14 cellular contexts compared by ENCODE assay signal in genomic region chr13:26881154-26881553, GRCh38.
DNase-seq lines count a peak whose midpoint lies in the region; ATAC-seq and TF ChIP-seq lines count a peak whose summit lies in the region.
"Had no signal": no experiment of that assay in that cellular context is flagged by ENCODE, and none has a peak within 500 bp of the region (broad histone marks: within the 10 kb centered on the region; RNA-seq: fewer than 3 reads in every experiment).

No MANE protein-coding gene starts in this region.

- DNase-seq in AG10803 (ENCODE audit: low read depth) (peak; percentile 35), LNCaP clone FGC (ENCODE audit: low read depth) (peak; percentile 52), MCF 10A (ENCODE audit: unreplicated experiment) (peak; percentile 54), left kidney (ENCODE audit: low read depth, low spot score) (peak; percentile 18), GDM1 (lab: John Stamatoyannopoulos, UW) (no peak), T-helper 2 cell (no peak)
- DNase-seq: activated CD4-positive, alpha-beta T cell treated with anti-CD3 and anti-CD28 coated beads for 36 hours; Kasumi-1; kidney; stimulated activated CD8-positive, alpha-beta memory T cell treated with anti-CD3 and anti-CD28 coated beads, Interleukin-4, amount 100 ng/mL, for 48 hours had no signal

- no TSS peak for BruUV-seq in MCF 10A (replicated peaks; lab: Mats Ljungman, UMichigan)

- no peak overlapping the region for H3K27ac Mint-ChIP-seq in MCF 10A (ENCODE audit: low read depth, unreplicated experiment)
- H3K27ac Mint-ChIP-seq: activated CD4-positive, alpha-beta T cell treated with anti-CD3 and anti-CD28 coated beads for 36 hours had no signal

- no peak overlapping the region for H3K4me3 Mint-ChIP-seq in MCF 10A (ENCODE audit: unreplicated experiment)
- H3K4me3 Mint-ChIP-seq: activated CD4-positive, alpha-beta T cell treated with anti-CD3 and anti-CD28 coated beads for 36 hours had no signal

- CTCF ChIA-PET in MCF 10A (lab: Yijun Ruan, JAX), result no interaction called here

- H3K27me3 Mint-ChIP-seq in MCF 10A (ENCODE audit: insufficient read depth, unreplicated experiment), result peaks cover 26% of the 10 kb centered on the region

- peaks cover 13% of the 10 kb centered on the region for H3K4me1 Mint-ChIP-seq in MCF 10A (ENCODE audit: insufficient read depth, unreplicated experiment)
- H3K4me1 Mint-ChIP-seq: activated CD4-positive, alpha-beta T cell treated with anti-CD3 and anti-CD28 coated beads for 36 hours had no signal

- no peaks in the 10 kb centered on the region for H3K36me3 Mint-ChIP-seq in MCF 10A (ENCODE audit: insufficient read depth, unreplicated experiment)

- H3K4me3 ChIP-seq in AG10803 (ENCODE audit: low read length) (peak overlapping the region; percentile 46), LNCaP clone FGC (ENCODE audit: low read depth, low read length) (no peak overlapping the region)
- H3K4me3 ChIP-seq: cardiac muscle cell had no signal

- ATAC-seq in GM21390 (IDR thresholded peaks at IDR 0.05; ENCODE audit: unreplicated experiment) (no peak), HG03460 (IDR thresholded peaks at IDR 0.05; ENCODE audit: unreplicated experiment) (no peak)
- ATAC-seq: activated CD4-positive, alpha-beta T cell treated with anti-CD3 and anti-CD28 coated beads for 36 hours; foreskin keratinocyte had no signal

- POLR2A ChIA-PET in MCF 10A (lab: Yijun Ruan, JAX), result interaction anchor here (0.7 kb wide), 1 partner anchor 63 kb away, joined by 3 read pairs; no protein-coding TSS in a partner anchor

- TF ChIP-seq CTCF in AG10803 (conservative IDR thresholded peaks at IDR 0.05; ENCODE audit: low read length) (no peak), LNCaP clone FGC (IDR thresholded peaks at IDR 0.05; ENCODE audit: control insufficient read depth, extremely low read depth, insufficient read depth) (no peak), MCF 10A (IDR thresholded peaks at IDR 0.05; ENCODE audit: unreplicated experiment) (no peak)

- H3K9me3 Mint-ChIP-seq in MCF 10A (ENCODE audit: unreplicated experiment), result peaks cover 12% of the 10 kb centered on the region

- intact Hi-C loops in MCF 10A (cut with micrococcal nuclease), result no loop called here

Comparison
In these comparisons a context has a peak if more than half of its experiments do, and no peak if none do; other contexts are left out.
1. DNase-seq: peak in AG10803 (single experiment), LNCaP clone FGC (single experiment), MCF 10A (single experiment) and left kidney (single experiment); none in GDM1 (single experiment) and T-helper 2 cell (0 of 5).